Comparison of ENCODE assay signal across 15 cellular contexts in the genomic region with DNA sequence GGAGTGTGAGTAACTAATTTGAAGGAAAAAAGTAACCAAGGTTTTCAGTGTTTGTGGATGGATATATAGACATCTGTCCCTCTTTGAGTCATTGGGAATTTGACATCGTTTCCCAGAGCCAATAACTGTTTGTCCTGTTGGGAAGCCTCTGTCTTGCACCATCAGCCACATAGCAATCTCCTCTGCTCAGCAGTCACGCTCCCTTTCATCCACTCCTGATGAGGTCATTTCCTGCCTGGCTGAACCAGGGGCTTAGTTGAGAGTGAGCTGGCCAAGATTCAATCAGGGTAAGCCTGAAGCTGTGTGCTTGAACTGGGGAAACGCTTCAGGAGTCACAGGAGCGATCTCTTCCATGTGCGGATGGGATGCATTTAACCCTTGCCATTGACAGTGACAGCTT.
DNase-seq lines count a peak whose midpoint lies in the region; TF ChIP-seq lines count a peak whose summit lies in the region.
"Had no signal": no experiment of that assay in that cellular context is flagged by ENCODE, and none has a peak within 500 bp of the region (broad histone marks: within the 10 kb centered on the region; RNA-seq: fewer than 3 reads in every experiment).

No MANE protein-coding gene starts in this region.

- peaks cover 13% of the 10 kb centered on the region for H3K27me3 ChIP-seq in endodermal cell (ENCODE audit: control insufficient read depth, insufficient read depth, low read length, poor library complexity, severe bottlenecking)

- 75 to 80% methylated on average over 4 to 5 of the region's 5 CpGs for WGBS in endodermal cell (ENCODE audit: insufficient coverage in 1 of 2, insufficient read length in 1 of 2), 2 experiments

- H3K27ac Mint-ChIP-seq in endodermal cell = no peak overlapping the region
- H3K27ac Mint-ChIP-seq in mesothelial cell of epicardium = peak overlapping the region; percentile 83

- H3K4me3 Mint-ChIP-seq in endodermal cell = no peak overlapping the region
- H3K4me3 Mint-ChIP-seq in mesothelial cell of epicardium = no peak overlapping the region

- peaks cover 24% of the 10 kb centered on the region for H3K9me3 ChIP-seq in endodermal cell (ENCODE audit: control insufficient read depth, low read length)
- H3K9me3 ChIP-seq: HAP-1 had no signal

- H3K4me3 ChIP-seq in endodermal cell (ENCODE audit: low read length) = no peak overlapping the region
- H3K4me3 ChIP-seq: HAP-1, thoracic aorta had no signal

- peaks cover 4% of the 10 kb centered on the region for H3K9me3 Mint-ChIP-seq in endodermal cell
- H3K9me3 Mint-ChIP-seq in mesothelial cell of epicardium = peaks cover 16% of the 10 kb centered on the region

- TF ChIP-seq CTCF in endodermal cell (conservative IDR thresholded peaks at IDR 0.05) (no peak), mesothelial cell of epicardium (IDR thresholded peaks at IDR 0.05; ENCODE audit: unreplicated experiment) (no peak)

- H3K36me3 Mint-ChIP-seq in endodermal cell (ENCODE audit: low read depth) (no peaks in the 10 kb centered on the region), mesothelial cell of epicardium (no peaks in the 10 kb centered on the region)

- H3K36me3 ChIP-seq in endodermal cell (ENCODE audit: control insufficient read depth, insufficient read depth, low read length) = no peaks in the 10 kb centered on the region
- H3K36me3 ChIP-seq: HAP-1, thoracic aorta had no signal

- H3K4me1 Mint-ChIP-seq in endodermal cell (no peaks in the 10 kb centered on the region), mesothelial cell of epicardium (peaks cover 7% of the 10 kb centered on the region)

- DNase-seq in COLO829 (ENCODE audit: low spot score) (peak; percentile 79), NCI-H226 (peak; percentile 97), endodermal cell (peak; percentile 59), mesothelial cell of epicardium (ENCODE audit: low spot score in 2 of 2, unreplicated experiment in 2 of 2) (no peak), SHP77 treated with DMSO at 0.1 percent for 48 hours (lab: John Stamatoyannopoulos, UW) (no peak), amygdala (lab: John Stamatoyannopoulos, UW) (no peak), nucleus accumbens (lab: John Stamatoyannopoulos, UW) (no peak)
- no peak for DNase-seq in activated T-cell treated with anti-CD3 and anti-CD28 coated beads, Interleukin-2, amount 50 U/mL, for 48 hours
- DNase-seq: activated gamma-delta T cell treated with Interleukin-2 at 50 U/mL for 16 hours; DMS 273 treated with DMSO at 0.1 percent for 48 hours; erythroblast; stimulated activated CD4-positive, alpha-beta T cell treated with anti-CD3 and anti-CD28 coated beads, Interleukin-1b, Interleukin-23, amount 100 ng/mL, for 48 hours had no signal

- H3K9ac ChIP-seq in endodermal cell (ENCODE audit: extremely low read depth, low read length, poor library complexity, severe bottlenecking) = no peak overlapping the region

- no peaks in the 10 kb centered on the region for H3K4me1 ChIP-seq in endodermal cell (ENCODE audit: control insufficient read depth, insufficient read depth, low read length)
- H3K4me1 ChIP-seq: HAP-1 had no signal

- no peak overlapping the region for H3K27ac ChIP-seq in endodermal cell (ENCODE audit: low read depth, low read length)
- H3K27ac ChIP-seq: thoracic aorta, VCaP had no signal

- H3K27me3 Mint-ChIP-seq in endodermal cell (ENCODE audit: insufficient read depth) (peaks cover 18% of the 10 kb centered on the region), mesothelial cell of epicardium (ENCODE audit: low read depth) (peaks cover 9% of the 10 kb centered on the region)

Comparison
In these comparisons a context has a peak if more than half of its experiments do, and no peak if none do; other contexts are left out.
1. DNase-seq: peak in COLO829 (single experiment), NCI-H226 (single experiment) and endodermal cell (single experiment); none in mesothelial cell of epicardium (0 of 2), SHP77 treated with DMSO at 0.1 percent for 48 hours (single experiment), activated T-cell treated with anti-CD3 and anti-CD28 coated beads, Interleukin-2, amount 50 U/mL, for 48 hours (0 of 2), amygdala (0 of 56) and nucleus accumbens (0 of 56).